ENCODE assay signal across 14 cellular contexts in genomic region chr10:42769653-42770052, GRCh38. TPM values are rescaled to one million over a fixed set of nuclear protein-coding genes. Genes with fewer than 3 reads are reported as not detected.
DNase-seq lines count a peak whose midpoint lies in the region; ATAC-seq and TF ChIP-seq lines count a peak whose summit lies in the region.
"Had no signal": no experiment of that assay in that cellular context is flagged by ENCODE, and none has a peak within 500 bp of the region (broad histone marks: within the 10 kb centered on the region; RNA-seq: fewer than 3 reads in every experiment).

No MANE protein-coding gene starts in this region.

- no peaks in the 10 kb centered on the region for H3K36me3 ChIP-seq in esophagus muscularis mucosa
- H3K36me3 ChIP-seq: HAP-1, stomach had no signal

- no peak for TF ChIP-seq POLR2A in esophagus muscularis mucosa (IDR thresholded peaks at IDR 0.05; ENCODE audit: low read depth)

- H3K27me3 ChIP-seq in esophagus muscularis mucosa, result peaks cover 0 to 29% (median 0%) of the 10 kb centered on the region in 4 donors

- intact Hi-C loops in esophagus muscularis mucosa (cut with DNase I), result no loop called here

- TF ChIP-seq CTCF in C4-2B (conservative IDR thresholded peaks at IDR 0.05), result no peak
- TF ChIP-seq CTCF in GM12865 (IDR thresholded peaks at IDR 0.05; ENCODE audit: insufficient read depth, low read depth, low read length, missing control alignments), result no peak
- no peak for TF ChIP-seq CTCF in esophagus muscularis mucosa (IDR thresholded peaks at IDR 0.05)

- WGBS in esophagus muscularis mucosa, result 95% methylated on average over 4 of the region's 11 CpGs

- H3K27ac ChIP-seq in C4-2B, result peak overlapping the region; percentile 61
- no peak overlapping the region for H3K27ac ChIP-seq in esophagus muscularis mucosa (replicated peaks in 1 of 4)
- H3K27ac ChIP-seq: stomach had no signal

- DNase-seq in GM12865 (ENCODE audit: low read depth), result no peak
- DNase-seq in NCI-H774 (lab: John Stamatoyannopoulos, UW), result peak; percentile 30
- DNase-seq in esophagus muscularis mucosa (ENCODE audit: extremely low spot score), result peak; percentile 26
- no peak for DNase-seq in NCI-H1092 treated with DMSO at 0.1 percent for 48 hours (lab: John Stamatoyannopoulos, UW)
- no peak for DNase-seq in stimulated activated naive CD8-positive, alpha-beta T cell treated with anti-CD3 and anti-CD28 coated beads, Interleukin-15, amount 100 ng/mL, for 72 hours
- DNase-seq: activated CD4-positive, alpha-beta T cell treated with anti-CD3 and anti-CD28 coated beads, Interleukin-2, amount 50 U/mL, for 4 hours; CD4-positive, alpha-beta T cell; stomach had no signal

- H3K4me3 Mint-ChIP-seq in stimulated activated naive CD8-positive, alpha-beta T cell treated with anti-CD3 and anti-CD28 coated beads, Interleukin-15, amount 100 ng/mL, for 72 hours, result no peak overlapping the region
- H3K4me3 Mint-ChIP-seq: CD4-positive, alpha-beta T cell; neural crest cell had no signal

- H3K4me3 ChIP-seq in GM12865 (ENCODE audit: low read depth, low read length) (peak overlapping the region; percentile 7; the same call in 1 of the 2 replicates), esophagus muscularis mucosa (no peak overlapping the region)
- H3K4me3 ChIP-seq: HAP-1, lung, stomach had no signal

- TF ChIP-seq EP300 in esophagus muscularis mucosa (IDR thresholded peaks at IDR 0.05), result no peak

- H3K9me3 ChIP-seq in esophagus muscularis mucosa, result no peaks in the 10 kb centered on the region
- H3K9me3 ChIP-seq: HAP-1 had no signal

- no peaks in the 10 kb centered on the region for H3K4me1 Mint-ChIP-seq in stimulated activated naive CD8-positive, alpha-beta T cell treated with anti-CD3 and anti-CD28 coated beads, Interleukin-15, amount 100 ng/mL, for 72 hours
- H3K4me1 Mint-ChIP-seq: neural crest cell had no signal

- no peak for ATAC-seq in HG02970 (IDR thresholded peaks at IDR 0.05; ENCODE audit: low FRiP score, unreplicated experiment)
- no peak for ATAC-seq in GM21737 (IDR thresholded peaks at IDR 0.05; ENCODE audit: unreplicated experiment)
- no peak for ATAC-seq in stimulated activated naive CD8-positive, alpha-beta T cell treated with anti-CD3 and anti-CD28 coated beads, Interleukin-15, amount 100 ng/mL, for 72 hours

- H3K27ac Mint-ChIP-seq in stimulated activated naive CD8-positive, alpha-beta T cell treated with anti-CD3 and anti-CD28 coated beads, Interleukin-15, amount 100 ng/mL, for 72 hours, result no peak overlapping the region
- H3K27ac Mint-ChIP-seq: CD4-positive, alpha-beta T cell had no signal

- peaks cover 24% of the 10 kb centered on the region for H3K27me3 Mint-ChIP-seq in stimulated activated naive CD8-positive, alpha-beta T cell treated with anti-CD3 and anti-CD28 coated beads, Interleukin-15, amount 100 ng/mL, for 72 hours

- H3K9me3 Mint-ChIP-seq in stimulated activated naive CD8-positive, alpha-beta T cell treated with anti-CD3 and anti-CD28 coated beads, Interleukin-15, amount 100 ng/mL, for 72 hours, result no peaks in the 10 kb centered on the region
- H3K9me3 Mint-ChIP-seq: CD4-positive, alpha-beta T cell had no signal

- no peaks in the 10 kb centered on the region for H3K4me1 ChIP-seq in esophagus muscularis mucosa
- H3K4me1 ChIP-seq: HAP-1, stomach had no signal

RNA-seq across cellular contexts. Expression of gene BMS1, which starts 12.9 kb away (rescaled TPM):
- 10 to 100 TPM; 10.4 to 14.6 (median 14.3) TPM for total RNA-seq in esophagus muscularis mucosa

Comparison
In these comparisons a context has a peak if more than half of its experiments do, and no peak if none do; other contexts are left out.
1. DNase-seq: peak in NCI-H774 (single experiment) and esophagus muscularis mucosa (single experiment); none in GM12865 (single experiment), NCI-H1092 treated with DMSO at 0.1 percent for 48 hours (single experiment) and stimulated activated naive CD8-positive, alpha-beta T cell treated with anti-CD3 and anti-CD28 coated beads, Interleukin-15, amount 100 ng/mL, for 72 hours (0 of 2).